ENCODE assay signal across 8 cellular contexts in genomic region chr1:202625416-202626360, GRCh38.
DNase-seq lines count a peak whose midpoint lies in the region; ATAC-seq and TF ChIP-seq lines count a peak whose summit lies in the region.

No MANE protein-coding gene starts in this region.

- intact Hi-C loops in posterior cingulate gyrus (cut with DNase I): no loop called here

- H3K27me3 ChIP-seq in HL-60 (ENCODE audit: insufficient read depth, poor library complexity, severe bottlenecking): peaks cover 23% of the 10 kb centered on the region
- H3K27me3 ChIP-seq in gastroesophageal sphincter: peaks cover 14% of the 10 kb centered on the region

- TF ChIP-seq EP300 in gastroesophageal sphincter (IDR thresholded peaks at IDR 0.05): no peak

- CTCF ChIA-PET in RWPE1 (lab: Yijun Ruan, JAX): interaction anchor here (0.6 to 1.6 kb wide), 5 partner anchors 19 to 437 kb away, joined by 3 to 6 read pairs (median 3); no protein-coding TSS in a partner anchor

- TF ChIP-seq CTCF in HL-60 (IDR thresholded peaks at IDR 0.05; ENCODE audit: insufficient read depth, low read length) (peak; percentile 55), RWPE1 (conservative IDR thresholded peaks at IDR 0.05; ENCODE audit: low read depth) (peak; percentile 39), gastroesophageal sphincter (IDR thresholded peaks at IDR 0.05) (peak in 3 of 4 experiments; percentile 73 to 84 (median 74))

- no peak for TF ChIP-seq POLR2A in gastroesophageal sphincter (IDR thresholded peaks at IDR 0.05)

- 22 to 84% methylated on average over 7 to 13 of the region's 28 CpGs for WGBS in gastroesophageal sphincter (ENCODE audit: low coverage in 1 of 2), 2 donors

- DNase-seq in NCI-H524 (lab: John Stamatoyannopoulos, UW) (peak; percentile 40 to 73), NCI-H524 treated with DMSO at 0.1 percent for 48 hours (lab: John Stamatoyannopoulos, UW) (no peak), HL-60 (ENCODE audit: low read depth in 1 of 2, low spot score in 1 of 2) (peak; percentile 41 to 79), RWPE1 (ENCODE audit: low spot score) (peak; percentile 72), posterior cingulate gyrus (peak in 8 of 10 donors; percentile 49 to 95 (median 64))
- DNase-seq in activated effector memory CD4-positive, alpha-beta T cell treated with Interleukin-2 at 50 U/mL for 16 hours: peak; percentile 44

- H3K36me3 ChIP-seq in gastroesophageal sphincter: no peaks in the 10 kb centered on the region

- peaks cover 0 to 26% (median 4%) of the 10 kb centered on the region in 3 donors for H3K4me1 ChIP-seq in gastroesophageal sphincter

- no peaks in the 10 kb centered on the region for H3K9me3 ChIP-seq in gastroesophageal sphincter

- peak; percentile 85 for ATAC-seq in gastroesophageal sphincter
- no peak for ATAC-seq in HG02885 (IDR thresholded peaks at IDR 0.05; ENCODE audit: poor library complexity, unreplicated experiment)

- H3K4me3 ChIP-seq in HL-60 (replicated peaks; ENCODE audit: insufficient read depth, low read length): no peak overlapping the region
- H3K4me3 ChIP-seq in gastroesophageal sphincter: no peak overlapping the region

- H3K27ac ChIP-seq in HL-60 (replicated peaks) (no peak overlapping the region), RWPE1 (no peak overlapping the region), gastroesophageal sphincter (no peak overlapping the region)

- POLR2A ChIA-PET in RWPE1 (lab: Yijun Ruan, JAX; ENCODE audit: low non-redundant PET): no interaction called here
